Comparison of ENCODE assay signal across 27 cellular contexts in genomic region chr7:33554576-33554975, GRCh38.
DNase-seq lines count a peak whose midpoint lies in the region; ATAC-seq, FAIRE-seq and TF ChIP-seq lines count a peak whose summit lies in the region.
"Had no signal": no experiment of that assay in that cellular context is flagged by ENCODE, and none has a peak within 500 bp of the region (broad histone marks: within the 10 kb centered on the region; RNA-seq: fewer than 3 reads in every experiment).

No MANE protein-coding gene starts in this region.

- CTCF ChIA-PET in endothelial cell of umbilical vein (lab: Charles Lee) = interaction anchor here (0.7 to 2.7 kb wide), 3 partner anchors 10 to 378 kb away, joined by 3 to 9 read pairs (median 6); no protein-coding TSS in a partner anchor

- in situ Hi-C loops in G401 (cut with HindIII; ENCODE audit: low sequenced_read_pairs) = no loop called here

- dilution Hi-C loops in endothelial cell of umbilical vein (cut with MboI; ENCODE audit: extremely low pct_ligation_motif_present, low sequenced_read_pairs) = no loop called here

- no peaks in the 10 kb centered on the region for H4K20me1 ChIP-seq in endothelial cell of umbilical vein (replicated peaks; ENCODE audit: control insufficient read depth, extremely low read depth, insufficient read depth, low read length)
- H4K20me1 ChIP-seq: BLaER1 had no signal

- no peak overlapping the region for H3K4me2 ChIP-seq in endothelial cell of umbilical vein (ENCODE audit: insufficient read depth, low read length)
- H3K4me2 ChIP-seq: BLaER1, GM23338 had no signal

- H3K27me3 ChIP-seq in endothelial cell of umbilical vein (ENCODE audit: control insufficient read depth in 2 of 2, insufficient read depth in 2 of 2, low read length in 2 of 2) = no peaks in the 10 kb centered on the region
- H3K27me3 ChIP-seq: BLaER1 had no signal

- no peak overlapping the region for H3K4me3 ChIP-seq in endothelial cell of umbilical vein (replicated peaks in 1 of 3; ENCODE audit: insufficient read depth in 1 of 3, low read depth in 1 of 3, low read length in 3 of 3)
- H3K4me3 ChIP-seq: BLaER1, GM12878, GM23338, HAP-1, K562, SK-N-MC had no signal

- H2AFZ ChIP-seq in endothelial cell of umbilical vein (ENCODE audit: low read depth, low read length) = no peak overlapping the region
- H2AFZ ChIP-seq: GM23338 had no signal

- no peak for TF ChIP-seq POLR2A in endothelial cell of umbilical vein (IDR thresholded peaks at IDR 0.05; ENCODE audit: low read depth, low read length)

- H3K79me2 ChIP-seq in endothelial cell of umbilical vein (ENCODE audit: control insufficient read depth, insufficient read depth, low read length) = no peaks in the 10 kb centered on the region

- POLR2A ChIA-PET in endothelial cell of umbilical vein (lab: Charles Lee) = no interaction called here

- intact Hi-C loops in Right ventricle myocardium superior (cut with DNase I) = no loop called here
- intact Hi-C loops in Right ventricle myocardium inferior (cut with DNase I) = no loop called here
- intact Hi-C loops in endothelial cell of umbilical vein (cut with micrococcal nuclease) = no loop called here
- intact Hi-C loops in sciatic nerve (cut with DNase I) = no loop called here

- ATAC-seq in Right ventricle myocardium superior (ENCODE audit: poor library complexity) = peak; percentile 24
- ATAC-seq in Right ventricle myocardium inferior = no peak
- peak; percentile 44 for ATAC-seq in sciatic nerve
- no peak for ATAC-seq in GM21786 (IDR thresholded peaks at IDR 0.05; ENCODE audit: unreplicated experiment)
- ATAC-seq: GM12878, GM23338, K562 had no signal

- no peak overlapping the region for H3K27ac ChIP-seq in endothelial cell of umbilical vein (ENCODE audit: insufficient read depth, low read depth, low read length)
- H3K27ac ChIP-seq: BLaER1, SK-N-MC had no signal

- no TSS peak for BruUV-seq in endothelial cell of umbilical vein (replicated peaks; lab: Mats Ljungman, UMichigan)

- no peaks in the 10 kb centered on the region for H3K9me3 ChIP-seq in endothelial cell of umbilical vein (replicated peaks; ENCODE audit: control insufficient read depth, insufficient read depth, low read length)
- H3K9me3 ChIP-seq: BLaER1, HAP-1 had no signal

- H3K9me1 ChIP-seq in endothelial cell of umbilical vein (replicated peaks; ENCODE audit: control insufficient read depth, extremely low read depth, insufficient read depth, low read length) = no peaks in the 10 kb centered on the region

- peaks cover 5% of the 10 kb centered on the region for H3K4me1 ChIP-seq in endothelial cell of umbilical vein (ENCODE audit: control insufficient read depth, extremely low read depth, insufficient read depth, low read length)
- H3K4me1 ChIP-seq: BLaER1, HAP-1 had no signal

- no peaks in the 10 kb centered on the region for H3K36me3 ChIP-seq in endothelial cell of umbilical vein (ENCODE audit: control insufficient read depth in 2 of 2, extremely low read depth in 1 of 2, insufficient read depth in 2 of 2, low read length in 2 of 2)
- H3K36me3 ChIP-seq: BLaER1, HAP-1 had no signal

- no peak overlapping the region for H3K9ac ChIP-seq in endothelial cell of umbilical vein (replicated peaks; ENCODE audit: extremely low read depth, insufficient read depth, low read length)
- H3K9ac ChIP-seq: BLaER1 had no signal

- TF ChIP-seq CTCF in endothelial cell of umbilical vein (IDR thresholded peaks at IDR 0.05; ENCODE audit: extremely low read depth in 1 of 2, insufficient read depth in 1 of 2, low read depth in 1 of 2, low read length in 2 of 2) = no peak

- peak; percentile 24 for FAIRE-seq in endothelial cell of umbilical vein (lab: Jason Lieb, UNC)
- FAIRE-seq: D721Med, G401.6, GM12878, K562 had no signal

- DNase-seq in Right ventricle myocardium superior (no peak), Right ventricle myocardium inferior (ENCODE audit: missing footprints) (no peak), G401 (ENCODE audit: low spot score) (peak; percentile 28), endothelial cell of umbilical vein (ENCODE audit: low read depth, low spot score) (peak; percentile 71), sciatic nerve (ENCODE audit: low spot score) (no peak), COLO668 (lab: John Stamatoyannopoulos, UW; ENCODE audit: unreplicated experiment) (no peak), ecto neural progenitor cell (ENCODE audit: low spot score) (no peak)
- DNase-seq: CD4-positive, CD25-positive, alpha-beta regulatory T cell; DMS53; Kasumi-1; NCI-H1092 treated with DMSO at 0.1 percent for 48 hours; NCI-H1436; NCI-H187; NCI-H2107; NCI-H446 treated with DMSO at 0.1 percent for 48 hours; NCI-H526; RPMI8226; SHP77 treated with DMSO at 0.1 percent for 48 hours had no signal

TF ChIP-seq in endothelial cell of umbilical vein, 7 proteins besides CTCF, POLR2A, EP300 and RAD21:
- no peak for TF ChIP-seq MAX (IDR thresholded peaks at IDR 0.05; ENCODE audit: insufficient read depth, insufficient read length)
- TF ChIP-seq GATA2 (IDR thresholded peaks at IDR 0.05; ENCODE audit: insufficient read depth, insufficient read length, low read depth, low read length) = no peak
- no peak for TF ChIP-seq MYC (IDR thresholded peaks at IDR 0.05; ENCODE audit: low read depth, low read length)
- no peak for TF ChIP-seq EZH2 (IDR thresholded peaks at IDR 0.05; ENCODE audit: borderline replicate concordance, low read depth, low read length, severe bottlenecking)
- no peak for TF ChIP-seq POLR2AphosphoS5 (IDR thresholded peaks at IDR 0.05; ENCODE audit: insufficient read depth, low read depth, low read length)
- no peak for TF ChIP-seq FOS (IDR thresholded peaks at IDR 0.05; ENCODE audit: borderline replicate concordance, insufficient read depth, low read length)
- no peak for TF ChIP-seq JUN (IDR thresholded peaks at IDR 0.05; ENCODE audit: borderline replicate concordance, insufficient read depth, insufficient read length, low read depth)
TF ChIP-seq in endothelial cell of umbilical vein: peak in this region for 0.

Comparison
In these comparisons a context has a peak if more than half of its experiments do, and no peak if none do; other contexts are left out.
1. ATAC-seq: peak in Right ventricle myocardium superior (single experiment) and sciatic nerve (single experiment); none in Right ventricle myocardium inferior (single experiment) and GM21786 (single experiment).
2. DNase-seq: peak in G401 (single experiment) and endothelial cell of umbilical vein (single experiment); none in Right ventricle myocardium superior (single experiment), Right ventricle myocardium inferior (single experiment), sciatic nerve (single experiment), COLO668 (single experiment) and ecto neural progenitor cell (single experiment).